8 cellular contexts compared by ENCODE assay signal in genomic region chr19:15177269-15178116, GRCh38. TPM values are rescaled to one million over a fixed set of nuclear protein-coding genes. Genes with fewer than 3 reads are reported as not detected.
DNase-seq lines count a peak whose midpoint lies in the region; ATAC-seq, FAIRE-seq and TF ChIP-seq lines count a peak whose summit lies in the region.

No MANE protein-coding gene starts in this region.

- H3K4me3 ChIP-seq in CD8-positive, alpha-beta T cell (ENCODE audit: low read depth, low read length), result no peak overlapping the region
- no peak overlapping the region for H3K4me3 ChIP-seq in cardiac fibroblast (replicated peaks in 1 of 2; ENCODE audit: low read depth in 2 of 2, low read length in 2 of 2)
- no peak overlapping the region for H3K4me3 ChIP-seq in kidney (ENCODE audit: low read length in 2 of 2)

- no peaks in the 10 kb centered on the region for H3K9me3 ChIP-seq in CD8-positive, alpha-beta T cell (ENCODE audit: low read length)
- H3K9me3 ChIP-seq in kidney (ENCODE audit: control insufficient read depth in 1 of 2, low read length in 2 of 2), result no peaks in the 10 kb centered on the region

- peak; percentile 98 for ATAC-seq in CD8-positive, alpha-beta T cell
- no peak for ATAC-seq in HG02973 (IDR thresholded peaks at IDR 0.05; ENCODE audit: unreplicated experiment)

- H3K4me1 Mint-ChIP-seq in CD8-positive, alpha-beta T cell (ENCODE audit: low read depth), result peaks cover 4% of the 10 kb centered on the region

- no peaks in the 10 kb centered on the region for H3K9me3 Mint-ChIP-seq in CD8-positive, alpha-beta T cell

- no peak for FAIRE-seq in kidney (lab: Jason Lieb, UNC)

- no peak overlapping the region for H3K27ac Mint-ChIP-seq in CD8-positive, alpha-beta T cell

- intact Hi-C loops in CD8-positive, alpha-beta T cell (cut with DNase I, micrococcal nuclease), result loop anchor here (1.0 to 5.0 kb wide), 7 partner anchors 53 to 379 kb away; partner anchors contain the start of genes AKAP8 (in 1 of the 2) and AKAP8L (in 1 of the 2)
- intact Hi-C loops in kidney (cut with DNase I), result loop anchor here (10.0 kb wide), 1 partner anchor 377 kb away; no protein-coding TSS in a partner anchor

- H3K27me3 Mint-ChIP-seq in CD8-positive, alpha-beta T cell (ENCODE audit: low read depth), result peaks cover 15% of the 10 kb centered on the region

- CTCF ChIA-PET in CD8-positive, alpha-beta T cell (lab: Charles Lee), result interaction anchor here (0.6 to 3.8 kb wide), 27 partner anchors 10 to 386 kb away, joined by 3 to 24 read pairs (median 4); partner anchors contain the start of genes AKAP8L and NOTCH3
- CTCF ChIA-PET in HEK293T (lab: Yijun Ruan, JAX), result interaction anchor here (0.9 to 1.7 kb wide), 5 partner anchors 14 to 201 kb away, joined by 3 to 5 read pairs (median 3); no protein-coding TSS in a partner anchor

- H3K36me3 Mint-ChIP-seq in CD8-positive, alpha-beta T cell, result no peaks in the 10 kb centered on the region

- H3K27me3 ChIP-seq in CD8-positive, alpha-beta T cell (ENCODE audit: insufficient read depth, low read length), result no peaks in the 10 kb centered on the region

- peak; percentile 91 for TF ChIP-seq CTCF in CD8-positive, alpha-beta T cell (IDR thresholded peaks at IDR 0.05)
- TF ChIP-seq CTCF in cardiac fibroblast (IDR thresholded peaks at IDR 0.05; ENCODE audit: low read depth, low read length), result peak; percentile 77
- TF ChIP-seq CTCF in kidney (IDR thresholded peaks at IDR 0.05; ENCODE audit: borderline replicate concordance, extremely low read depth, insufficient read depth), result peak; percentile 98

- POLR2A ChIA-PET in CD8-positive, alpha-beta T cell (lab: Charles Lee), result interaction anchor here (1.0 kb wide), 1 partner anchor 378 kb away, joined by 4 read pairs; no protein-coding TSS in a partner anchor
- POLR2A ChIA-PET in HEK293T (lab: Yijun Ruan, JAX), result no interaction called here

- DNase-seq in CD8-positive, alpha-beta T cell, result peak; percentile 74 to 91 (median 78)
- DNase-seq in HEK293T (ENCODE audit: extremely low spot score) (peak; percentile 93), NCI-H2171 treated with DMSO at 0.1 percent for 48 hours (lab: John Stamatoyannopoulos, UW) (peak; percentile 78), cardiac fibroblast (ENCODE audit: low read depth in 2 of 2) (peak; percentile 71 to 75), kidney (peak; percentile 92)
- peak; percentile 60 for DNase-seq in activated CD4-positive, CD25-positive, alpha-beta regulatory T cell treated with anti-CD3 and anti-CD28 coated beads, Interleukin-2, amount 50 U/mL, for 16 hours (ENCODE audit: low read depth, low spot score)
- peak; percentile 81 to 84 for DNase-seq in stimulated activated CD4-positive, alpha-beta T cell treated with anti-CD3 and anti-CD28 coated beads, Interleukin-1b, Interleukin-23, amount 100 ng/mL, for 4 hours (ENCODE audit: low read depth in 2 of 2)

- no peaks in the 10 kb centered on the region for H3K36me3 ChIP-seq in CD8-positive, alpha-beta T cell (ENCODE audit: insufficient read depth, low read length)
- H3K36me3 ChIP-seq in kidney (ENCODE audit: control insufficient read depth in 1 of 2, insufficient read depth in 2 of 2, low read length in 2 of 2), result peaks cover 0 to 7% of the 10 kb centered on the region in 2 donors

- H3K27ac ChIP-seq in CD8-positive, alpha-beta T cell (ENCODE audit: low read depth, low read length), result no peak overlapping the region
- no peak overlapping the region for H3K27ac ChIP-seq in kidney (ENCODE audit: low read depth in 2 of 2, low read length in 2 of 2)

- H3K4me1 ChIP-seq in CD8-positive, alpha-beta T cell (ENCODE audit: insufficient read depth, low read length), result peaks cover 4% of the 10 kb centered on the region
- peaks cover 0 to 2% of the 10 kb centered on the region in 2 donors for H3K4me1 ChIP-seq in kidney (ENCODE audit: control insufficient read depth in 1 of 2, insufficient read depth in 1 of 2, low read depth in 1 of 2, low read length in 2 of 2)

- peak overlapping the region; percentile 36 for H3K4me3 Mint-ChIP-seq in CD8-positive, alpha-beta T cell

- H3K9ac ChIP-seq in kidney (ENCODE audit: low read length in 2 of 2), result no peak overlapping the region

TF ChIP-seq in HEK293T, 16 proteins besides CTCF, POLR2A, EP300 and RAD21:
- TF ChIP-seq TARDBP (IDR thresholded peaks at IDR 0.05) (no peak), L3MBTL2 (conservative IDR thresholded peaks at IDR 0.05) (0 out of 2 replicates have a peak, but pooled peaks have one; percentile 24), LEF1 (IDR thresholded peaks at IDR 0.05; ENCODE audit: borderline replicate concordance) (peak; percentile 69; the same call in 1 of the 2 replicates), NFRKB (IDR thresholded peaks at IDR 0.05) (no peak), PKNOX1 (IDR thresholded peaks at IDR 0.05) (no peak), ARNT (IDR thresholded peaks at IDR 0.05) (0 out of 2 replicates have a peak, but pooled peaks have one; percentile 12)

RNA-seq across cellular contexts. Expression of gene NOTCH3, which starts 23.3 kb away (rescaled TPM):
- total RNA-seq in CD8-positive, alpha-beta T cell, result not detected
- 92.3 TPM for total RNA-seq in kidney
- polyA plus RNA-seq in kidney (ENCODE audit: insufficient read depth, low read depth, low replicate concordance), result 15.1 TPM

RNA-seq across cellular contexts. Expression of gene EPHX3, which starts 54.8 kb away (rescaled TPM):
- under 1 TPM; 0.19 to 0.62 TPM for total RNA-seq in CD8-positive, alpha-beta T cell
- total RNA-seq in kidney, result 2.0 TPM
- 3.5 TPM for polyA plus RNA-seq in kidney (ENCODE audit: insufficient read depth, low read depth, low replicate concordance)

Comparison
In these comparisons a context has a peak if more than half of its experiments do, and no peak if none do; other contexts are left out.
1. RNA of gene NOTCH3, which starts 23.3 kb away (total RNA-seq): 92.3 TPM in kidney (single experiment); not detected in CD8-positive, alpha-beta T cell; every median in the first group is over 10 times any median in the second.
2. Peak in every context shown above with its lines, with median percentiles within 50 percentile points of each other: DNase-seq and CTCF ChIP-seq.